In genomic region chr1:153774036-153774435, GRCh38 we compare ENCODE assay signal across 1 cellular context.
TF ChIP-seq lines count a peak whose summit lies in the region.

No MANE protein-coding gene starts in this region.

TF ChIP-seq in GM12878, 131 proteins besides CTCF, POLR2A, EP300 and RAD21:
- no peak for TF ChIP-seq SREBF1 (IDR thresholded peaks at IDR 0.05; ENCODE audit: low read length)
- TF ChIP-seq BMI1 (IDR thresholded peaks at IDR 0.05; ENCODE audit: borderline replicate concordance): no peak
- peak; percentile 29; the same call in 1 of the 2 replicates for TF ChIP-seq PKNOX1 (IDR thresholded peaks at IDR 0.05)
- no peak for TF ChIP-seq HDAC2 (IDR thresholded peaks at IDR 0.05)
- no peak for TF ChIP-seq ZNF24 (IDR thresholded peaks at IDR 0.05)
- TF ChIP-seq BACH1 (IDR thresholded peaks at IDR 0.05; ENCODE audit: borderline replicate concordance): no peak
- no peak for TF ChIP-seq IKZF1 (conservative IDR thresholded peaks at IDR 0.05)
